1 cellular context compared by ENCODE assay signal in the genomic region with DNA sequence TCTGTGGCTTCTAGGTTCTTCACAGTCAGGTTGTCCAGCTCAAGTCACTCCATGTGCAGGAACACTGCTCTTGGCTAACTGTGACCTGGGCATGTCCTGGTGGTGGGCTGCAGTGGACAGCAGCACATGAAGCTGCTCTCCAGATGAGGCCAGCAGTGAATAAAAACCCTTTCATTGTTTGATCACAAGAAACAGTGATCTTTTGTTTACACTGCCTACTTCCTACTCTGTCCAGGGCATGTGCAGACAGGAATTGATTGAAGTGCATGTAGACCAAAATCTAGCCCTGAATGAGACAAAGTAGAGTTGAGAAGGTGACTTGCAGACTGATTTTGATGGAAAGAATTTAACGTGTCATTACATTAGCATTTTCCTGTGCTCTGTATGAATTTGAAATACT.
TF ChIP-seq lines count a peak whose summit lies in the region.

No MANE protein-coding gene starts in this region.

TF ChIP-seq in HepG2, 621 proteins besides CTCF, POLR2A, EP300 and RAD21 (continued from another document and continues in another):
- TF ChIP-seq, protein P1, sequence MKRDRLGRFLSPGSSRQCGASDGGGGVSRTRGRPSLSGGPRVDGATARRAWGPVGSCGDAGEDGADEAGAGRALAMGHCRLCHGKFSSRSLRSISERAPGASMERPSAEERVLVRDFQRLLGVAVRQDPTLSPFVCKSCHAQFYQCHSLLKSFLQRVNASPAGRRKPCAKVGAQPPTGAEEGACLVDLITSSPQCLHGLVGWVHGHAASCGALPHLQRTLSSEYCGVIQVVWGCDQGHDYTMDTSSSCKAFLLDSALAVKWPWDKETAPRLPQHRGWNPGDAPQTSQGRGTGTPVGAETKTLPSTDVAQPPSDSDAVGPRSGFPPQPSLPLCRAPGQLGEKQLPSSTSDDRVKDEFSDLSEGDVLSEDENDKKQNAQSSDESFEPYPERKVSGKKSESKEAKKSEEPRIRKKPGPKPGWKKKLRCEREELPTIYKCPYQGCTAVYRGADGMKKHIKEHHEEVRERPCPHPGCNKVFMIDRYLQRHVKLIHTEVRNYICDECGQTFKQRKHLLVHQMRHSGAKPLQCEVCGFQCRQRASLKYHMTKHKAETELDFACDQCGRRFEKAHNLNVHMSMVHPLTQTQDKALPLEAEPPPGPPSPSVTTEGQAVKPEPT (CRISPR knock-in tag; IDR thresholded peaks at IDR 0.05; ENCODE audit: low read depth): no peak
- TF ChIP-seq ZNF230 (CRISPR knock-in tag; IDR thresholded peaks at IDR 0.05) (no peak), RFX3 (CRISPR knock-in tag; IDR thresholded peaks at IDR 0.05) (no peak), NPAS2 (CRISPR knock-in tag; IDR thresholded peaks at IDR 0.05; ENCODE audit: borderline replicate concordance) (no peak), JDP2 (CRISPR knock-in tag; IDR thresholded peaks at IDR 0.05; ENCODE audit: borderline replicate concordance) (no peak), MAF1 (CRISPR knock-in tag; IDR thresholded peaks at IDR 0.05; ENCODE audit: borderline replicate concordance) (no peak), ZNF292 (CRISPR knock-in tag; IDR thresholded peaks at IDR 0.05; ENCODE audit: borderline replicate concordance, low read depth) (no peak), ZSCAN25 (CRISPR knock-in tag; IDR thresholded peaks at IDR 0.05) (no peak), HCFC1 (IDR thresholded peaks at IDR 0.05; ENCODE audit: low read depth, low read length) (no peak), TEAD3 (CRISPR knock-in tag; optimal IDR thresholded peaks at IDR 0.05; ENCODE audit: borderline replicate concordance) (peak; percentile 52), NFE2 (CRISPR knock-in tag; IDR thresholded peaks at IDR 0.05) (no peak), ZNF10 (CRISPR knock-in tag; IDR thresholded peaks at IDR 0.05; ENCODE audit: borderline replicate concordance, low read depth) (no peak), KLF6 (CRISPR knock-in tag; IDR thresholded peaks at IDR 0.05) (no peak), ZNF546 (CRISPR knock-in tag; conservative IDR thresholded peaks at IDR 0.05) (no peak), ZNF790 (CRISPR knock-in tag; IDR thresholded peaks at IDR 0.05; ENCODE audit: borderline replicate concordance) (no peak), IKZF4 (CRISPR knock-in tag; IDR thresholded peaks at IDR 0.05; ENCODE audit: borderline replicate concordance, low read depth, not compliant biosample characterization) (peak; percentile 53), NONO (IDR thresholded peaks at IDR 0.05) (no peak), NONO (CRISPR knock-in tag; conservative IDR thresholded peaks at IDR 0.05) (no peak), TARDBP (CRISPR knock-in tag; IDR thresholded peaks at IDR 0.05) (no peak), ZNF615 (CRISPR knock-in tag; IDR thresholded peaks at IDR 0.05; ENCODE audit: borderline replicate concordance) (no peak), PTBP1 (IDR thresholded peaks at IDR 0.05; ENCODE audit: low read depth, low read length, poor library complexity, severe bottlenecking) (no peak), FOXM1 (CRISPR knock-in tag; IDR thresholded peaks at IDR 0.05) (no peak), DMAP1 (CRISPR knock-in tag; IDR thresholded peaks at IDR 0.05) (no peak), PPARG (CRISPR knock-in tag; conservative IDR thresholded peaks at IDR 0.05) (no peak), MEIS1 (CRISPR knock-in tag; IDR thresholded peaks at IDR 0.05; ENCODE audit: borderline replicate concordance) (no peak), TBX2 (CRISPR knock-in tag; IDR thresholded peaks at IDR 0.05; ENCODE audit: borderline replicate concordance) (peak; percentile 32; the same call in 1 of the 2 replicates), KMT2B (CRISPR knock-in tag; IDR thresholded peaks at IDR 0.05) (no peak), ERF (CRISPR knock-in tag; IDR thresholded peaks at IDR 0.05) (peak; percentile 61), ZNF234 (CRISPR knock-in tag; conservative IDR thresholded peaks at IDR 0.05) (no peak), RELA (CRISPR knock-in tag; IDR thresholded peaks at IDR 0.05) (no peak), ARNT (IDR thresholded peaks at IDR 0.05) (no peak), ATAD3A (CRISPR knock-in tag; IDR thresholded peaks at IDR 0.05) (no peak), ZKSCAN1 (IDR thresholded peaks at IDR 0.05; ENCODE audit: low read length) (no peak), ZNF232 (CRISPR knock-in tag; IDR thresholded peaks at IDR 0.05; ENCODE audit: borderline replicate concordance) (no peak), ELF3 (CRISPR knock-in tag; IDR thresholded peaks at IDR 0.05) (peak; percentile 69), TSC22D2 (CRISPR knock-in tag; IDR thresholded peaks at IDR 0.05; ENCODE audit: borderline replicate concordance) (no peak), ZNF616 (CRISPR knock-in tag; IDR thresholded peaks at IDR 0.05; ENCODE audit: low read depth) (0 out of 2 replicates have a peak, but pooled peaks have one; percentile 34), TMF1 (CRISPR knock-in tag; IDR thresholded peaks at IDR 0.05; ENCODE audit: low read depth) (no peak), TOPORS (CRISPR knock-in tag; IDR thresholded peaks at IDR 0.05) (no peak)
- TF ChIP-seq, protein P2, sequence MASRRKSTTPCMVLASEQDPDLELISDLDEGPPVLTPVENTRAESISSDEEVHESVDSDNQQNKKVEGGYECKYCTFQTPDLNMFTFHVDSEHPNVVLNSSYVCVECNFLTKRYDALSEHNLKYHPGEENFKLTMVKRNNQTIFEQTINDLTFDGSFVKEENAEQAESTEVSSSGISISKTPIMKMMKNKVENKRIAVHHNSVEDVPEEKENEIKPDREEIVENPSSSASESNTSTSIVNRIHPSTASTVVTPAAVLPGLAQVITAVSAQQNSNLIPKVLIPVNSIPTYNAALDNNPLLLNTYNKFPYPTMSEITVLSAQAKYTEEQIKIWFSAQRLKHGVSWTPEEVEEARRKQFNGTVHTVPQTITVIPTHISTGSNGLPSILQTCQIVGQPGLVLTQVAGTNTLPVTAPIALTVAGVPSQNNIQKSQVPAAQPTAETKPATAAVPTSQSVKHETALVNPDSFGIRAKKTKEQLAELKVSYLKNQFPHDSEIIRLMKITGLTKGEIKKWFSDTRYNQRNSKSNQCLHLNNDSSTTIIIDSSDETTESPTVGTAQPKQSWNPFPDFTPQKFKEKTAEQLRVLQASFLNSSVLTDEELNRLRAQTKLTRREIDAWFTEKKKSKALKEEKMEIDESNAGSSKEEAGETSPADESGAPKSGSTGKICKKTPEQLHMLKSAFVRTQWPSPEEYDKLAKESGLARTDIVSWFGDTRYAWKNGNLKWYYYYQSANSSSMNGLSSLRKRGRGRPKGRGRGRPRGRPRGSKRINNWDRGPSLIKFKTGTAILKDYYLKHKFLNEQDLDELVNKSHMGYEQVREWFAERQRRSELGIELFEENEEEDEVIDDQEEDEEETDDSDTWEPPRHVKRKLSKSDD (CRISPR knock-in tag; IDR thresholded peaks at IDR 0.05; ENCODE audit: low read depth): no peak
- TF ChIP-seq, protein P3, sequence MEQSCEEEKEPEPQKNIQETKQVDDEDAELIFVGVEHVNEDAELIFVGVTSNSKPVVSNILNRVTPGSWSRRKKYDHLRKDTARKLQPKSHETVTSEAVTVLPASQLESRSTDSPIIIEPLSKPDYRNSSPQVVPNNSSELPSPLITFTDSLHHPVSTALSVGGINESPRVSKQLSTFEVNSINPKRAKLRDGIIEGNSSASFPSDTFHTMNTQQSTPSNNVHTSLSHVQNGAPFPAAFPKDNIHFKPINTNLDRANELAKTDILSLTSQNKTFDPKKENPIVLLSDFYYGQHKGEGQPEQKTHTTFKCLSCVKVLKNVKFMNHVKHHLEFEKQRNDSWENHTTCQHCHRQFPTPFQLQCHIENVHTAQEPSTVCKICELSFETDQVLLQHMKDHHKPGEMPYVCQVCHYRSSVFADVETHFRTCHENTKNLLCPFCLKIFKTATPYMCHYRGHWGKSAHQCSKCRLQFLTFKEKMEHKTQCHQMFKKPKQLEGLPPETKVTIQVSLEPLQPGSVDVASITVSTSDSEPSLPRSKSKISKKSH (CRISPR knock-in tag; IDR thresholded peaks at IDR 0.05; ENCODE audit: borderline replicate concordance): no peak
- TF ChIP-seq, protein P4, sequence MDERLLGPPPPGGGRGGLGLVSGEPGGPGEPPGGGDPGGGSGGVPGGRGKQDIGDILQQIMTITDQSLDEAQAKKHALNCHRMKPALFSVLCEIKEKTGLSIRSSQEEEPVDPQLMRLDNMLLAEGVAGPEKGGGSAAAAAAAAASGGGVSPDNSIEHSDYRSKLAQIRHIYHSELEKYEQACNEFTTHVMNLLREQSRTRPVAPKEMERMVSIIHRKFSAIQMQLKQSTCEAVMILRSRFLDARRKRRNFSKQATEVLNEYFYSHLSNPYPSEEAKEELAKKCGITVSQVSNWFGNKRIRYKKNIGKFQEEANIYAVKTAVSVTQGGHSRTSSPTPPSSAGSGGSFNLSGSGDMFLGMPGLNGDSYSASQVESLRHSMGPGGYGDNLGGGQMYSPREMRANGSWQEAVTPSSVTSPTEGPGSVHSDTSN (CRISPR knock-in tag; IDR thresholded peaks at IDR 0.05): 0 out of 2 replicates have a peak, but pooled peaks have one; percentile 28
- TF ChIP-seq, protein P5, sequence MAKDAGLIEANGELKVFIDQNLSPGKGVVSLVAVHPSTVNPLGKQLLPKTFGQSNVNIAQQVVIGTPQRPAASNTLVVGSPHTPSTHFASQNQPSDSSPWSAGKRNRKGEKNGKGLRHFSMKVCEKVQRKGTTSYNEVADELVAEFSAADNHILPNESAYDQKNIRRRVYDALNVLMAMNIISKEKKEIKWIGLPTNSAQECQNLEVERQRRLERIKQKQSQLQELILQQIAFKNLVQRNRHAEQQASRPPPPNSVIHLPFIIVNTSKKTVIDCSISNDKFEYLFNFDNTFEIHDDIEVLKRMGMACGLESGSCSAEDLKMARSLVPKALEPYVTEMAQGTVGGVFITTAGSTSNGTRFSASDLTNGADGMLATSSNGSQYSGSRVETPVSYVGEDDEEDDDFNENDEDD (CRISPR knock-in tag; IDR thresholded peaks at IDR 0.05; ENCODE audit: borderline replicate concordance): peak; percentile 65; the same call in 1 of the 2 replicates
- TF ChIP-seq, protein P6, sequence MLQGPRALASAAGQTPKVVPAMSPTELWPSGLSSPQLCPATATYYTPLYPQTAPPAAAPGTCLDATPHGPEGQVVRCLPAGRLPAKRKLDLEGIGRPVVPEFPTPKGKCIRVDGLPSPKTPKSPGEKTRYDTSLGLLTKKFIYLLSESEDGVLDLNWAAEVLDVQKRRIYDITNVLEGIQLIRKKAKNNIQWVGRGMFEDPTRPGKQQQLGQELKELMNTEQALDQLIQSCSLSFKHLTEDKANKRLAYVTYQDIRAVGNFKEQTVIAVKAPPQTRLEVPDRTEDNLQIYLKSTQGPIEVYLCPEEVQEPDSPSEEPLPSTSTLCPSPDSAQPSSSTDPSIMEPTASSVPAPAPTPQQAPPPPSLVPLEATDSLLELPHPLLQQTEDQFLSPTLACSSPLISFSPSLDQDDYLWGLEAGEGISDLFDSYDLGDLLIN (CRISPR knock-in tag; IDR thresholded peaks at IDR 0.05; ENCODE audit: borderline replicate concordance): no peak
- TF ChIP-seq, protein P7, sequence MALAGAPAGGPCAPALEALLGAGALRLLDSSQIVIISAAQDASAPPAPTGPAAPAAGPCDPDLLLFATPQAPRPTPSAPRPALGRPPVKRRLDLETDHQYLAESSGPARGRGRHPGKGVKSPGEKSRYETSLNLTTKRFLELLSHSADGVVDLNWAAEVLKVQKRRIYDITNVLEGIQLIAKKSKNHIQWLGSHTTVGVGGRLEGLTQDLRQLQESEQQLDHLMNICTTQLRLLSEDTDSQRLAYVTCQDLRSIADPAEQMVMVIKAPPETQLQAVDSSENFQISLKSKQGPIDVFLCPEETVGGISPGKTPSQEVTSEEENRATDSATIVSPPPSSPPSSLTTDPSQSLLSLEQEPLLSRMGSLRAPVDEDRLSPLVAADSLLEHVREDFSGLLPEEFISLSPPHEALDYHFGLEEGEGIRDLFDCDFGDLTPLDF (CRISPR knock-in tag; IDR thresholded peaks at IDR 0.05): no peak
- TF ChIP-seq, protein P8, sequence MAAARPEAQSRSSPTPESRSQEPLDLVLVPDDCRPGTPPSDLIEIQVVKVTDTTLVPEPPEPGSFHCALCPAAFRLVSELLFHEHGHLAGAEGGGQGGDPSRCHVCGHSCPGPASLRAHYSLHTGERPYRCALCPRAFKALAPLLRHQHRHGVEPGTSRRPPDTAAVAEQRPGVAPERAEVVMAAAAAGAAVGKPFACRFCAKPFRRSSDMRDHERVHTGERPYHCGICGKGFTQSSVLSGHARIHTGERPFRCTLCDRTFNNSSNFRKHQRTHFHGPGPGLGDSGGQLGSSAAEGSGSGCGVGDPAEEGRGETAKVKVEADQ (CRISPR knock-in tag; IDR thresholded peaks at IDR 0.05; ENCODE audit: borderline replicate concordance): no peak
- TF ChIP-seq, protein P9, sequence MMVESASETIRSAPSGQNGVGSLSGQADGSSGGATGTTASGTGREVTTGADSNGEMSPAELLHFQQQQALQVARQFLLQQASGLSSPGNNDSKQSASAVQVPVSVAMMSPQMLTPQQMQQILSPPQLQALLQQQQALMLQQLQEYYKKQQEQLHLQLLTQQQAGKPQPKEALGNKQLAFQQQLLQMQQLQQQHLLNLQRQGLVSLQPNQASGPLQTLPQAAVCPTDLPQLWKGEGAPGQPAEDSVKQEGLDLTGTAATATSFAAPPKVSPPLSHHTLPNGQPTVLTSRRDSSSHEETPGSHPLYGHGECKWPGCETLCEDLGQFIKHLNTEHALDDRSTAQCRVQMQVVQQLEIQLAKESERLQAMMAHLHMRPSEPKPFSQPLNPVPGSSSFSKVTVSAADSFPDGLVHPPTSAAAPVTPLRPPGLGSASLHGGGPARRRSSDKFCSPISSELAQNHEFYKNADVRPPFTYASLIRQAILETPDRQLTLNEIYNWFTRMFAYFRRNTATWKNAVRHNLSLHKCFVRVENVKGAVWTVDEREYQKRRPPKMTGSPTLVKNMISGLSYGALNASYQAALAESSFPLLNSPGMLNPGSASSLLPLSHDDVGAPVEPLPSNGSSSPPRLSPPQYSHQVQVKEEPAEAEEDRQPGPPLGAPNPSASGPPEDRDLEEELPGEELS (CRISPR knock-in tag; IDR thresholded peaks at IDR 0.05): peak; percentile 32; the same call in 1 of the 2 replicates
- TF ChIP-seq, protein P10, sequence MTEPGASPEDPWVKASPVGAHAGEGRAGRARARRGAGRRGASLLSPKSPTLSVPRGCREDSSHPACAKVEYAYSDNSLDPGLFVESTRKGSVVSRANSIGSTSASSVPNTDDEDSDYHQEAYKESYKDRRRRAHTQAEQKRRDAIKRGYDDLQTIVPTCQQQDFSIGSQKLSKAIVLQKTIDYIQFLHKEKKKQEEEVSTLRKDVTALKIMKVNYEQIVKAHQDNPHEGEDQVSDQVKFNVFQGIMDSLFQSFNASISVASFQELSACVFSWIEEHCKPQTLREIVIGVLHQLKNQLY (CRISPR knock-in tag; IDR thresholded peaks at IDR 0.05): 0 out of 2 replicates have a peak, but pooled peaks have one; percentile 26
